In the genomic region with DNA sequence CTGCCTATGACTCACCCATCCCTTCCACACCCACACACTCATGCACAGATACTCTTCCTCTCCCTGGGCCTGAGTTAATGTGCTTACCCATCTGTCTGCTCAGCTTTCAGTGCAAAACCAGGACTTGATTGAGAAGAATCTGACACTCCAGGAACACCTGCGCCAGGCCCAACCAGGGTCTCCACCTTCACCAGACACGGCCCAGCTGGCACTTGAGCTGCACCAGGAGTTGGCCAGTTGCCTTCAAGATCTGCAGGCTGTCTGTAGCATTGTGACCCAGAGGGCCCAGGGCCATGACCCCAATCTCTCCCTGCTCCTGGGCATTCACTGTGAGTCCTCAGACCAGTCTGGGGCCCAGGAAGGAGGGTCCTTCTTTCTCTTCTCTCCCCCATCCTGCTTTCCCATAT, we compare ENCODE assay signal across 10 cellular contexts. TPM values are rescaled to one million over a fixed set of nuclear protein-coding genes. Genes with fewer than 3 reads are reported as not detected.
DNase-seq lines count a peak whose midpoint lies in the region; ATAC-seq and TF ChIP-seq lines count a peak whose summit lies in the region.
"Had no signal": no experiment of that assay in that cellular context is flagged by ENCODE, and none has a peak within 500 bp of the region (broad histone marks: within the 10 kb centered on the region; RNA-seq: fewer than 3 reads in every experiment).

No MANE protein-coding gene starts in this region.

- H3K79me2 ChIP-seq in Loucy (ENCODE audit: insufficient read depth, low read length) = peaks cover 37% of the 10 kb centered on the region

- peak overlapping the region; percentile 8 for H3K4me2 ChIP-seq in Loucy (ENCODE audit: low read depth, low read length, poor library complexity, severe bottlenecking)

- H3K9me3 Mint-ChIP-seq in CD14-positive monocyte (peaks cover 0 to 2% (median 0%) of the 10 kb centered on the region in 7 donors), osteocyte (ENCODE audit: unreplicated experiment) (no peaks in the 10 kb centered on the region)
- no peaks in the 10 kb centered on the region for H3K9me3 Mint-ChIP-seq in dendritic cell treated with granulocyte-macrophage colony-stimulating factor and Interleukin-4, amounts not matched to agents 40 ng/mL and 50 ng/mL, for 4 days
- H3K9me3 Mint-ChIP-seq: nephron progenitor cell had no signal

- H3K4me3 Mint-ChIP-seq in CD14-positive monocyte (peak overlapping the region; percentile 27 to 73), osteocyte (ENCODE audit: unreplicated experiment) (no peak overlapping the region)
- peak overlapping the region; percentile 53 for H3K4me3 Mint-ChIP-seq in dendritic cell treated with granulocyte-macrophage colony-stimulating factor and Interleukin-4, amounts not matched to agents 40 ng/mL and 50 ng/mL, for 4 days
- H3K4me3 Mint-ChIP-seq: nephron progenitor cell had no signal

- peaks cover 42 to 60% of the 10 kb centered on the region in 2 donors for H3K36me3 Mint-ChIP-seq in CD14-positive monocyte
- peaks cover 70% of the 10 kb centered on the region for H3K36me3 Mint-ChIP-seq in dendritic cell treated with granulocyte-macrophage colony-stimulating factor and Interleukin-4, amounts not matched to agents 40 ng/mL and 50 ng/mL, for 4 days (ENCODE audit: low read depth)
- peaks cover 9% of the 10 kb centered on the region for H3K36me3 Mint-ChIP-seq in osteocyte (ENCODE audit: unreplicated experiment)

- H3K27me3 Mint-ChIP-seq in CD14-positive monocyte (ENCODE audit: low read depth in 3 of 3) = peaks cover 0 to 2% (median 2%) of the 10 kb centered on the region in 3 donors
- no peaks in the 10 kb centered on the region for H3K27me3 Mint-ChIP-seq in dendritic cell treated with granulocyte-macrophage colony-stimulating factor and Interleukin-4, amounts not matched to agents 40 ng/mL and 50 ng/mL, for 4 days
- no peaks in the 10 kb centered on the region for H3K27me3 Mint-ChIP-seq in osteocyte (ENCODE audit: unreplicated experiment)

- H3K9ac ChIP-seq in Loucy (ENCODE audit: low read depth, low read length, poor library complexity, severe bottlenecking) = peak overlapping the region; percentile 73

- no peaks in the 10 kb centered on the region for H3K9me2 ChIP-seq in Loucy (replicated peaks; ENCODE audit: low read depth, low read length)

- H3K27ac Mint-ChIP-seq in CD14-positive monocyte = peak overlapping the region; percentile 96 to 100 (median 99)
- peak overlapping the region; percentile 94 for H3K27ac Mint-ChIP-seq in dendritic cell treated with granulocyte-macrophage colony-stimulating factor and Interleukin-4, amounts not matched to agents 40 ng/mL and 50 ng/mL, for 4 days
- H3K27ac Mint-ChIP-seq in osteocyte (ENCODE audit: unreplicated experiment) = peak overlapping the region; percentile 92

- no peak for ATAC-seq in HG02571 (IDR thresholded peaks at IDR 0.05; ENCODE audit: unreplicated experiment)
- no peak for ATAC-seq in GM21825 (IDR thresholded peaks at IDR 0.05; ENCODE audit: unreplicated experiment)
- no peak for ATAC-seq in HG03045 (IDR thresholded peaks at IDR 0.05; ENCODE audit: unreplicated experiment)

- intact Hi-C loops in CD14-positive monocyte (cut with micrococcal nuclease) = loop anchor here in 1 of 2 donors (1.0 kb wide), 1 partner anchor 8 kb away; no protein-coding TSS in a partner anchor
- intact Hi-C loops in dendritic cell treated with granulocyte-macrophage colony-stimulating factor and Interleukin-4, amounts not matched to agents 40 ng/mL and 50 ng/mL, for 4 days (cut with micrococcal nuclease) = loop anchor here (10.0 kb wide), 1 partner anchor 118 kb away; no protein-coding TSS in a partner anchor

- DNase-seq in CD14-positive monocyte (ENCODE audit: low spot score) = no peak
- no peak for DNase-seq in osteocyte (ENCODE audit: extremely low spot score, unreplicated experiment)
- DNase-seq in globus pallidus (ENCODE audit: low spot score) = no peak
- DNase-seq: SHP77 treated with DMSO at 0.1 percent for 48 hours had no signal

- H3K4me1 Mint-ChIP-seq in CD14-positive monocyte = peaks cover 69% of the 10 kb centered on the region
- peaks cover 78% of the 10 kb centered on the region for H3K4me1 Mint-ChIP-seq in dendritic cell treated with granulocyte-macrophage colony-stimulating factor and Interleukin-4, amounts not matched to agents 40 ng/mL and 50 ng/mL, for 4 days (ENCODE audit: low read depth)
- peaks cover 60% of the 10 kb centered on the region for H3K4me1 Mint-ChIP-seq in osteocyte (ENCODE audit: unreplicated experiment)

- H4K20me1 ChIP-seq in Loucy (ENCODE audit: insufficient read depth, low read length, poor library complexity, severe bottlenecking) = peaks cover 9% of the 10 kb centered on the region

- no peaks in the 10 kb centered on the region for H3K27me3 ChIP-seq in Loucy (ENCODE audit: insufficient read depth, low read length, poor library complexity, severe bottlenecking)

- H3F3A ChIP-seq in Loucy (ENCODE audit: low read depth) = no peaks in the 10 kb centered on the region

- TF ChIP-seq CTCF in CD14-positive monocyte (IDR thresholded peaks at IDR 0.05) (no peak), Loucy (conservative IDR thresholded peaks at IDR 0.05; ENCODE audit: low read length) (no peak), osteocyte (IDR thresholded peaks at IDR 0.05) (no peak)

- peaks cover 45% of the 10 kb centered on the region for H3K4me1 ChIP-seq in Loucy (ENCODE audit: insufficient read depth, low read length, poor library complexity, severe bottlenecking)

- H2AFZ ChIP-seq in Loucy (ENCODE audit: low read length) = no peak overlapping the region

- no peak overlapping the region for H3K4me3 ChIP-seq in Loucy (ENCODE audit: low read length, poor library complexity, severe bottlenecking)

- peaks cover 61% of the 10 kb centered on the region for H3K36me3 ChIP-seq in Loucy (ENCODE audit: insufficient read depth, low read length)

- no peaks in the 10 kb centered on the region for H3K9me3 ChIP-seq in Loucy (ENCODE audit: insufficient read depth, low read depth, low read length)

RNA-seq across cellular contexts. Expression of gene SH3BGRL3, which starts 3.5 kb away (rescaled TPM):
- 1,000 to 10,000 TPM; 1,706 to 1,744 TPM for polyA plus RNA-seq in CD14-positive monocyte
- total RNA-seq in osteocyte = 138 and 140 TPM in 2 replicates

RNA-seq across cellular contexts. Expression of gene UBXN11, which starts 30.0 kb away (rescaled TPM):
- polyA plus RNA-seq in CD14-positive monocyte = 10 to 100 TPM; 48.0 to 52.1 TPM
- 16.6 and 17.0 TPM in 2 replicates for total RNA-seq in osteocyte

RNA-seq across cellular contexts. Expression of gene CD52, which starts 41.3 kb away (rescaled TPM):
- polyA plus RNA-seq in CD14-positive monocyte = 1,000 to 10,000 TPM; 2,617 to 4,047 TPM
- total RNA-seq in osteocyte = not detected in 2 replicates

RNA-seq across cellular contexts. Expression of gene CEP85, which starts 42.4 kb away (rescaled TPM):
- polyA plus RNA-seq in CD14-positive monocyte = 10 to 100 TPM in 1 of 2 donors, 1 to 10 TPM in 1; 8.2 to 10.9 TPM
- total RNA-seq in osteocyte = 16.5 and 17.7 TPM in 2 replicates
